ENCODE assay signal across 1 cellular context in the genomic region with DNA sequence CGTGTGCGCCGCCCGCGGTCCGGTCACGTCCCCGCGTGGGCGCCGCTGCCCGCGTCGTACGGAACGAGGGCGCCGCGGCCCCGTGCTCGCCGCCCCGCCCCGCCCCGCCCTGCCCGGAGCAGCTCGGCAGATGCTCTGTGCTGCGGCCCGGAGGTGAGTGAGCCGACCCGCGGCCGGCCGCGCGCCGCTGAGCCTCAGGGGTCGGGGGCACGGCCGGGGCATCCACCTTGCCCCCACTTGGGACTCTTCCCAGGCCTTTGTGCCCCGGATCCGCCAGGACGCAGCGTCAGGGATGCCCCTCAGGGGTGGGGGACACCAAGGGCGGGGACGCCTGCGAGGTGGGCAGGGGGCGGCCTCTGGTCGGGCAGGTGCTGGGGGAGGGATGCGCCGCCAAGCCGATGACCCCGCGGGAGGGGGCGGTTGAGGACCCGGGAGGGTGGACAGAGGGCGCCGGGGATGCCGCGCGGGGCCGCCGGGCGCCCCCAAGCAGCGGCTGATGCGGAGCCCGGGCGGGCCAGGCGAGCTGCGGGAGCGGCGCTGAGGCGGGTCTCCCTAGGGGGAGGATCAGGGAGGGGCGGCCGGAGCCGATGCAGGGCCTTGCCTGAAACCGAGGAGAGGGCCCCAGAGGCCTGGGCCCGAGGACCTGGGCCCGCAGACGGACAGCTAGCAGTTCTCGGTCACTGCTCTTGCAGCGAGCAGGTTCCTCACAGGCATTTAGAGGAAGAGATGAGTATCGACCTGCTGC.
TF ChIP-seq lines count a peak whose summit lies in the region.

Gene GNAZ, plus strand, starts transcription at position 102 of the 745 bp plus-strand sequence. CDS start 25,177 bp downstream, outside the sequence.

TF ChIP-seq in K562, 482 proteins besides CTCF, POLR2A, EP300 and RAD21 (continued from another document and continues in another):
- TF ChIP-seq, protein P1, sequence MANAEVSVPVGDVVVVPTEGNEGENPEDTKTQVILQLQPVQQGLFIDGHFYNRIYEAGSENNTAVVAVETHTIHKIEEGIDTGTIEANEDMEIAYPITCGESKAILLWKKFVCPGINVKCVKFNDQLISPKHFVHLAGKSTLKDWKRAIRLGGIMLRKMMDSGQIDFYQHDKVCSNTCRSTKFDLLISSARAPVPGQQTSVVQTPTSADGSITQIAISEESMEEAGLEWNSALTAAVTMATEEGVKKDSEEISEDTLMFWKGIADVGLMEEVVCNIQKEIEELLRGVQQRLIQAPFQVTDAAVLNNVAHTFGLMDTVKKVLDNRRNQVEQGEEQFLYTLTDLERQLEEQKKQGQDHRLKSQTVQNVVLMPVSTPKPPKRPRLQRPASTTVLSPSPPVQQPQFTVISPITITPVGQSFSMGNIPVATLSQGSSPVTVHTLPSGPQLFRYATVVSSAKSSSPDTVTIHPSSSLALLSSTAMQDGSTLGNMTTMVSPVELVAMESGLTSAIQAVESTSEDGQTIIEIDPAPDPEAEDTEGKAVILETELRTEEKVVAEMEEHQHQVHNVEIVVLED (CRISPR knock-in tag; IDR thresholded peaks at IDR 0.05): no peak
- TF ChIP-seq ZFP36 (IDR thresholded peaks at IDR 0.05; ENCODE audit: low read depth, low read length, partially characterized antibody): no peak
- no peak for TF ChIP-seq ZNF282 (CRISPR knock-in tag; IDR thresholded peaks at IDR 0.05)
- TF ChIP-seq KDM2B (CRISPR knock-in tag; IDR thresholded peaks at IDR 0.05): peak; percentile 97
- TF ChIP-seq LEF1 (IDR thresholded peaks at IDR 0.05): no peak
- no peak for TF ChIP-seq ATF7 (IDR thresholded peaks at IDR 0.05)
- no peak for TF ChIP-seq MEF2D (tag; conservative IDR thresholded peaks at IDR 0.05; ENCODE audit: low read depth)
- TF ChIP-seq ZNF324 (CRISPR knock-in tag; IDR thresholded peaks at IDR 0.05): no peak
- peak; percentile 74; the same call in 1 of the 2 replicates for TF ChIP-seq CGGBP1 (CRISPR knock-in tag; IDR thresholded peaks at IDR 0.05)
- TF ChIP-seq LARP7 (IDR thresholded peaks at IDR 0.05): no peak
- TF ChIP-seq SMAD2 (IDR thresholded peaks at IDR 0.05; ENCODE audit: low read depth, low read length): 0 out of 2 replicates have a peak, but pooled peaks have one; percentile 40
- TF ChIP-seq, protein P2, sequence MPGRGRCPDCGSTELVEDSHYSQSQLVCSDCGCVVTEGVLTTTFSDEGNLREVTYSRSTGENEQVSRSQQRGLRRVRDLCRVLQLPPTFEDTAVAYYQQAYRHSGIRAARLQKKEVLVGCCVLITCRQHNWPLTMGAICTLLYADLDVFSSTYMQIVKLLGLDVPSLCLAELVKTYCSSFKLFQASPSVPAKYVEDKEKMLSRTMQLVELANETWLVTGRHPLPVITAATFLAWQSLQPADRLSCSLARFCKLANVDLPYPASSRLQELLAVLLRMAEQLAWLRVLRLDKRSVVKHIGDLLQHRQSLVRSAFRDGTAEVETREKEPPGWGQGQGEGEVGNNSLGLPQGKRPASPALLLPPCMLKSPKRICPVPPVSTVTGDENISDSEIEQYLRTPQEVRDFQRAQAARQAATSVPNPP (IDR thresholded peaks at IDR 0.05; ENCODE audit: borderline replicate concordance, insufficient read depth, insufficient read length): no peak
- no peak for TF ChIP-seq ZEB2 (IDR thresholded peaks at IDR 0.05)
- TF ChIP-seq, protein P3, sequence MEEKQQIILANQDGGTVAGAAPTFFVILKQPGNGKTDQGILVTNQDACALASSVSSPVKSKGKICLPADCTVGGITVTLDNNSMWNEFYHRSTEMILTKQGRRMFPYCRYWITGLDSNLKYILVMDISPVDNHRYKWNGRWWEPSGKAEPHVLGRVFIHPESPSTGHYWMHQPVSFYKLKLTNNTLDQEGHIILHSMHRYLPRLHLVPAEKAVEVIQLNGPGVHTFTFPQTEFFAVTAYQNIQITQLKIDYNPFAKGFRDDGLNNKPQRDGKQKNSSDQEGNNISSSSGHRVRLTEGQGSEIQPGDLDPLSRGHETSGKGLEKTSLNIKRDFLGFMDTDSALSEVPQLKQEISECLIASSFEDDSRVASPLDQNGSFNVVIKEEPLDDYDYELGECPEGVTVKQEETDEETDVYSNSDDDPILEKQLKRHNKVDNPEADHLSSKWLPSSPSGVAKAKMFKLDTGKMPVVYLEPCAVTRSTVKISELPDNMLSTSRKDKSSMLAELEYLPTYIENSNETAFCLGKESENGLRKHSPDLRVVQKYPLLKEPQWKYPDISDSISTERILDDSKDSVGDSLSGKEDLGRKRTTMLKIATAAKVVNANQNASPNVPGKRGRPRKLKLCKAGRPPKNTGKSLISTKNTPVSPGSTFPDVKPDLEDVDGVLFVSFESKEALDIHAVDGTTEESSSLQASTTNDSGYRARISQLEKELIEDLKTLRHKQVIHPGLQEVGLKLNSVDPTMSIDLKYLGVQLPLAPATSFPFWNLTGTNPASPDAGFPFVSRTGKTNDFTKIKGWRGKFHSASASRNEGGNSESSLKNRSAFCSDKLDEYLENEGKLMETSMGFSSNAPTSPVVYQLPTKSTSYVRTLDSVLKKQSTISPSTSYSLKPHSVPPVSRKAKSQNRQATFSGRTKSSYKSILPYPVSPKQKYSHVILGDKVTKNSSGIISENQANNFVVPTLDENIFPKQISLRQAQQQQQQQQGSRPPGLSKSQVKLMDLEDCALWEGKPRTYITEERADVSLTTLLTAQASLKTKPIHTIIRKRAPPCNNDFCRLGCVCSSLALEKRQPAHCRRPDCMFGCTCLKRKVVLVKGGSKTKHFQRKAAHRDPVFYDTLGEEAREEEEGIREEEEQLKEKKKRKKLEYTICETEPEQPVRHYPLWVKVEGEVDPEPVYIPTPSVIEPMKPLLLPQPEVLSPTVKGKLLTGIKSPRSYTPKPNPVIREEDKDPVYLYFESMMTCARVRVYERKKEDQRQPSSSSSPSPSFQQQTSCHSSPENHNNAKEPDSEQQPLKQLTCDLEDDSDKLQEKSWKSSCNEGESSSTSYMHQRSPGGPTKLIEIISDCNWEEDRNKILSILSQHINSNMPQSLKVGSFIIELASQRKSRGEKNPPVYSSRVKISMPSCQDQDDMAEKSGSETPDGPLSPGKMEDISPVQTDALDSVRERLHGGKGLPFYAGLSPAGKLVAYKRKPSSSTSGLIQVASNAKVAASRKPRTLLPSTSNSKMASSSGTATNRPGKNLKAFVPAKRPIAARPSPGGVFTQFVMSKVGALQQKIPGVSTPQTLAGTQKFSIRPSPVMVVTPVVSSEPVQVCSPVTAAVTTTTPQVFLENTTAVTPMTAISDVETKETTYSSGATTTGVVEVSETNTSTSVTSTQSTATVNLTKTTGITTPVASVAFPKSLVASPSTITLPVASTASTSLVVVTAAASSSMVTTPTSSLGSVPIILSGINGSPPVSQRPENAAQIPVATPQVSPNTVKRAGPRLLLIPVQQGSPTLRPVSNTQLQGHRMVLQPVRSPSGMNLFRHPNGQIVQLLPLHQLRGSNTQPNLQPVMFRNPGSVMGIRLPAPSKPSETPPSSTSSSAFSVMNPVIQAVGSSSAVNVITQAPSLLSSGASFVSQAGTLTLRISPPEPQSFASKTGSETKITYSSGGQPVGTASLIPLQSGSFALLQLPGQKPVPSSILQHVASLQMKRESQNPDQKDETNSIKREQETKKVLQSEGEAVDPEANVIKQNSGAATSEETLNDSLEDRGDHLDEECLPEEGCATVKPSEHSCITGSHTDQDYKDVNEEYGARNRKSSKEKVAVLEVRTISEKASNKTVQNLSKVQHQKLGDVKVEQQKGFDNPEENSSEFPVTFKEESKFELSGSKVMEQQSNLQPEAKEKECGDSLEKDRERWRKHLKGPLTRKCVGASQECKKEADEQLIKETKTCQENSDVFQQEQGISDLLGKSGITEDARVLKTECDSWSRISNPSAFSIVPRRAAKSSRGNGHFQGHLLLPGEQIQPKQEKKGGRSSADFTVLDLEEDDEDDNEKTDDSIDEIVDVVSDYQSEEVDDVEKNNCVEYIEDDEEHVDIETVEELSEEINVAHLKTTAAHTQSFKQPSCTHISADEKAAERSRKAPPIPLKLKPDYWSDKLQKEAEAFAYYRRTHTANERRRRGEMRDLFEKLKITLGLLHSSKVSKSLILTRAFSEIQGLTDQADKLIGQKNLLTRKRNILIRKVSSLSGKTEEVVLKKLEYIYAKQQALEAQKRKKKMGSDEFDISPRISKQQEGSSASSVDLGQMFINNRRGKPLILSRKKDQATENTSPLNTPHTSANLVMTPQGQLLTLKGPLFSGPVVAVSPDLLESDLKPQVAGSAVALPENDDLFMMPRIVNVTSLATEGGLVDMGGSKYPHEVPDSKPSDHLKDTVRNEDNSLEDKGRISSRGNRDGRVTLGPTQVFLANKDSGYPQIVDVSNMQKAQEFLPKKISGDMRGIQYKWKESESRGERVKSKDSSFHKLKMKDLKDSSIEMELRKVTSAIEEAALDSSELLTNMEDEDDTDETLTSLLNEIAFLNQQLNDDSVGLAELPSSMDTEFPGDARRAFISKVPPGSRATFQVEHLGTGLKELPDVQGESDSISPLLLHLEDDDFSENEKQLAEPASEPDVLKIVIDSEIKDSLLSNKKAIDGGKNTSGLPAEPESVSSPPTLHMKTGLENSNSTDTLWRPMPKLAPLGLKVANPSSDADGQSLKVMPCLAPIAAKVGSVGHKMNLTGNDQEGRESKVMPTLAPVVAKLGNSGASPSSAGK (IDR thresholded peaks at IDR 0.05): no peak
- TF ChIP-seq HDAC1 (IDR thresholded peaks at IDR 0.05): no peak
- TF ChIP-seq NR3C1 (CRISPR knock-in tag; IDR thresholded peaks at IDR 0.05): no peak
- no peak for TF ChIP-seq ZNF280A (IDR thresholded peaks at IDR 0.05; ENCODE audit: low read depth, partially characterized antibody)
- no peak for TF ChIP-seq MCM5 (IDR thresholded peaks at IDR 0.05; ENCODE audit: low read depth)
- no peak for TF ChIP-seq ZNF778 (CRISPR knock-in tag; IDR thresholded peaks at IDR 0.05)
- TF ChIP-seq COPS2 (conservative IDR thresholded peaks at IDR 0.05): no peak
- TF ChIP-seq GTF2A2 (tag; IDR thresholded peaks at IDR 0.05): no peak
- no peak for TF ChIP-seq ZNF639 (CRISPR knock-in tag; conservative IDR thresholded peaks at IDR 0.05 in 1 of 2, IDR thresholded peaks at IDR 0.05 in 1 of 2)
- TF ChIP-seq GABPB1 (CRISPR knock-in tag; IDR thresholded peaks at IDR 0.05): no peak
- 0 out of 2 replicates have a peak, but pooled peaks have one; percentile 14 for TF ChIP-seq ZKSCAN1 (IDR thresholded peaks at IDR 0.05; ENCODE audit: low read depth, low read length)
- TF ChIP-seq EHMT2 (IDR thresholded peaks at IDR 0.05): no peak
- TF ChIP-seq, protein P4, sequence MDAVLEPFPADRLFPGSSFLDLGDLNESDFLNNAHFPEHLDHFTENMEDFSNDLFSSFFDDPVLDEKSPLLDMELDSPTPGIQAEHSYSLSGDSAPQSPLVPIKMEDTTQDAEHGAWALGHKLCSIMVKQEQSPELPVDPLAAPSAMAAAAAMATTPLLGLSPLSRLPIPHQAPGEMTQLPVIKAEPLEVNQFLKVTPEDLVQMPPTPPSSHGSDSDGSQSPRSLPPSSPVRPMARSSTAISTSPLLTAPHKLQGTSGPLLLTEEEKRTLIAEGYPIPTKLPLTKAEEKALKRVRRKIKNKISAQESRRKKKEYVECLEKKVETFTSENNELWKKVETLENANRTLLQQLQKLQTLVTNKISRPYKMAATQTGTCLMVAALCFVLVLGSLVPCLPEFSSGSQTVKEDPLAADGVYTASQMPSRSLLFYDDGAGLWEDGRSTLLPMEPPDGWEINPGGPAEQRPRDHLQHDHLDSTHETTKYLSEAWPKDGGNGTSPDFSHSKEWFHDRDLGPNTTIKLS (IDR thresholded peaks at IDR 0.05; ENCODE audit: borderline replicate concordance, low read depth): no peak
- TF ChIP-seq UBTF (IDR thresholded peaks at IDR 0.05; ENCODE audit: borderline replicate concordance in 1 of 2, low read depth in 2 of 2, low read length in 2 of 2): peak in 1 of 2 experiments; percentile 53; a peak in 1 of 4 replicates
- TF ChIP-seq SPI1 (IDR thresholded peaks at IDR 0.05; ENCODE audit: borderline replicate concordance, low read depth, low read length): 0 out of 2 replicates have a peak, but pooled peaks have one; percentile 25
- no peak for TF ChIP-seq CXXC5 (CRISPR knock-in tag; IDR thresholded peaks at IDR 0.05)
- TF ChIP-seq KDM5B (IDR thresholded peaks at IDR 0.05; ENCODE audit: insufficient replicate concordance, low read depth, low read length): no peak
- no peak for TF ChIP-seq TRIM24 (IDR thresholded peaks at IDR 0.05)
